Comparison of ENCODE assay signal across 1 cellular context in the genomic region with DNA sequence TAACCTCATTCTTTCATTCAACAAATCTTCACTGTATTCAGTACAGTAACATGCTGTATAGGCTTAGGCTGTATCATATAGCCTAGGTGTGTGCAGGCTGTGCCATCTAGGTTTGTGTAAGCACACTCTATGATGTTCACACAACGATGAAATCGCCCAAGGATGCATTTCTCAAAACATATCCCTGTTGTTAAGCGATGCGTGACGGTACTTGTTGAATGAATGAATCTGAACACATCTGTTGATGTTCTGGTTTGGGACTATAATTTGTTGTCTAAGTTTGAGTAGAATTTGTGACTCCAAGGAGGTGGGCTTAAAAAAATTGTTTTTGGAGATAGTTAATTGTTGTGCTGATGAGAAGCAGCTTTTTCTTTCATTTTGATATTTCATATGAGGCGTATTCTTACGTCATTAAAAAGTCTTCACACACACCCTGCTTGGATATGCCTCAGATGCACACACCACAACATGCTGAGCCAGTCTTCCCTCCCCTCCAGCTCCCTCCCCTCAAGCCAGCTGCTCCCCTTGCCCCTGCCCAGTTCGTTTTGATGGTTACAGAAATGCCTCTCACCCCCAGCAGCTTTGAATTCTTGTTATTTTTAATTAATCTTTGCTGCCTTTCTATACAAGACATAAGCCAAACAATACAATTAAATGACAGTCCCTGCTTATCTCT.
TF ChIP-seq lines count a peak whose summit lies in the region.

No MANE protein-coding gene starts in this region.

TF ChIP-seq in HepG2, 621 proteins besides CTCF, POLR2A, EP300 and RAD21:
- TF ChIP-seq, protein P1, sequence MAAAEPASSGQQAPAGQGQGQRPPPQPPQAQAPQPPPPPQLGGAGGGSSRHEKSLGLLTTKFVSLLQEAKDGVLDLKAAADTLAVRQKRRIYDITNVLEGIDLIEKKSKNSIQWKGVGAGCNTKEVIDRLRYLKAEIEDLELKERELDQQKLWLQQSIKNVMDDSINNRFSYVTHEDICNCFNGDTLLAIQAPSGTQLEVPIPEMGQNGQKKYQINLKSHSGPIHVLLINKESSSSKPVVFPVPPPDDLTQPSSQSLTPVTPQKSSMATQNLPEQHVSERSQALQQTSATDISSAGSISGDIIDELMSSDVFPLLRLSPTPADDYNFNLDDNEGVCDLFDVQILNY (CRISPR knock-in tag; conservative IDR thresholded peaks at IDR 0.05): no peak
